16 cellular contexts compared by ENCODE assay signal in the genomic region with DNA sequence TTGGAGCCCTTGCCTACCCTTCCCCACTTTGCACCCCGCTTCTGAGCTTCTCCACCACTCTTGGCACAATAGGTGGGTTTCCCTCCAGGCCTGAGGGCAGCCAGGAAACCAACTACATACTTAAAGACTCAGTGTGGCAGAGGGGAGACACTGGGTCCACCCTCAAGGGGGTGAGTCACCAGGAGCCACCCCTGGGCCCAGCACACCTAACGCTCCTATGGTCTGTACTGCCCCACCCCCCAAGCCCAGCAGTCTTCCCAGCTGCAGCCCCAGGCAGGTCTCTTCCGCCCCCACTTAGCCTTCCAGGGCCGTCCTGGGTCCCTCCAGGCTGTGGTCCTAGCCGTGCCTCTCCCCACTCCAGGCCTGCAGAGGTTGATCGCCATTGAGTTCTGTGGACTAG. TPM values are rescaled to one million over a fixed set of nuclear protein-coding genes. Genes with fewer than 3 reads are reported as not detected.
DNase-seq lines count a peak whose midpoint lies in the region; ATAC-seq lines count a peak whose summit lies in the region.
"Had no signal": no experiment of that assay in that cellular context is flagged by ENCODE, and none has a peak within 500 bp of the region (broad histone marks: within the 10 kb centered on the region; RNA-seq: fewer than 3 reads in every experiment).

No MANE protein-coding gene starts in this region.

- H3K9me3 ChIP-seq in T-helper 17 cell (ENCODE audit: control insufficient read depth, low read length, poor library complexity, severe bottlenecking) = no peaks in the 10 kb centered on the region

- H3K4me1 Mint-ChIP-seq in T-helper 17 cell = peaks cover 41% of the 10 kb centered on the region
- peaks cover 46 to 56% of the 10 kb centered on the region in 2 donors for H3K4me1 Mint-ChIP-seq in immature natural killer cell

- DNase-seq in activated CD8-positive, alpha-beta memory T cell treated with anti-CD3 and anti-CD28 coated beads, Interleukin-2, amount 50 U/mL, for 4 hours = peak; percentile 15
- no peak for DNase-seq in activated CD8-positive, alpha-beta memory T cell treated with anti-CD3 and anti-CD28 coated beads for 24 hours
- DNase-seq in T-helper 17 cell = no peak
- DNase-seq in immature natural killer cell = no peak
- DNase-seq in stimulated activated naive CD8-positive, alpha-beta T cell treated with anti-CD3 and anti-CD28 coated beads, Interleukin-15, Interleukin-2, amounts not matched to agents 100 U/mL and 50 U/mL, for 24 hours = peak; percentile 43
- no peak for DNase-seq in NCI-H345 treated with DMSO at 0.1 percent for 48 hours (lab: John Stamatoyannopoulos, UW; ENCODE audit: unreplicated experiment)
- no peak for DNase-seq in C1 segment of cervical spinal cord (lab: John Stamatoyannopoulos, UW)
- DNase-seq: ACHN; activated effector memory CD4-positive, alpha-beta T cell treated with Interleukin-2 at 50 U/mL for 16 hours; effector memory CD4-positive, alpha-beta T cell; GOT3; NCI-H1105 treated with DMSO at 0.1 percent for 48 hours; NCI-H345 had no signal

- H3K27ac Mint-ChIP-seq in T-helper 17 cell (no peak overlapping the region), immature natural killer cell (peak overlapping the region in 3 of 6 donors; percentile 5 to 75 (median 67))

- H3K9me3 Mint-ChIP-seq in immature natural killer cell = no peaks in the 10 kb centered on the region

- H3K36me3 Mint-ChIP-seq in T-helper 17 cell (ENCODE audit: low read depth) = peaks cover 2% of the 10 kb centered on the region
- no peaks in the 10 kb centered on the region for H3K36me3 Mint-ChIP-seq in immature natural killer cell
- H3K36me3 Mint-ChIP-seq: brain had no signal

- H3K4me3 Mint-ChIP-seq in T-helper 17 cell (peak overlapping the region; percentile 67), immature natural killer cell (peak overlapping the region in 3 of 5 donors; percentile 39 to 51 (median 42))
- H3K4me3 Mint-ChIP-seq: brain had no signal

- ATAC-seq in T-helper 17 cell = no peak
- peak; percentile 10 for ATAC-seq in stimulated activated naive CD8-positive, alpha-beta T cell treated with anti-CD3 and anti-CD28 coated beads, Interleukin-15, Interleukin-2, amounts not matched to agents 100 U/mL and 50 U/mL, for 24 hours
- ATAC-seq in HG03097 (IDR thresholded peaks at IDR 0.05; ENCODE audit: low FRiP score, unreplicated experiment) = no peak

- H3K27me3 Mint-ChIP-seq in T-helper 17 cell = peaks cover 7% of the 10 kb centered on the region
- peaks cover 1 to 3% (median 2%) of the 10 kb centered on the region in 3 donors for H3K27me3 Mint-ChIP-seq in immature natural killer cell (ENCODE audit: low read depth in 3 of 3)

RNA-seq across cellular contexts. Expression of a gene that starts 3.2 kb away (rescaled TPM):
- 1 to 10 TPM; 2.0 to 2.4 TPM for total RNA-seq in T-helper 17 cell
- polyA plus RNA-seq in immature natural killer cell = under 1 TPM in 2 of 3 donors, not detected in 1; 0.20 to 0.31 TPM
- total RNA-seq: osteoblast had no signal

RNA-seq across cellular contexts. Expression of a gene that starts 53.8 kb away (rescaled TPM):
- total RNA-seq in T-helper 17 cell = 100 to 1,000 TPM; 262 to 274 TPM
- polyA plus RNA-seq in immature natural killer cell = 100 to 1,000 TPM; 215 to 460 (median 264) TPM

RNA-seq across cellular contexts. Expression of a gene that starts 56.0 kb away (rescaled TPM):
- under 1 TPM in 1 of 2 donors, not detected in 1; 0.62 TPM for total RNA-seq in T-helper 17 cell
- not detected for polyA plus RNA-seq in immature natural killer cell
- total RNA-seq: osteoblast had no signal

Comparison
In these comparisons a context has a peak if more than half of its experiments do, and no peak if none do; other contexts are left out.
1. DNase-seq: peak in activated CD8-positive, alpha-beta memory T cell treated with anti-CD3 and anti-CD28 coated beads, Interleukin-2, amount 50 U/mL, for 4 hours (single experiment) and stimulated activated naive CD8-positive, alpha-beta T cell treated with anti-CD3 and anti-CD28 coated beads, Interleukin-15, Interleukin-2, amounts not matched to agents 100 U/mL and 50 U/mL, for 24 hours (single experiment); none in activated CD8-positive, alpha-beta memory T cell treated with anti-CD3 and anti-CD28 coated beads for 24 hours (single experiment), T-helper 17 cell (0 of 3), immature natural killer cell (0 of 3), NCI-H345 treated with DMSO at 0.1 percent for 48 hours (single experiment) and C1 segment of cervical spinal cord (0 of 14).